In genomic region chr21:17818158-17819113, GRCh38 we compare ENCODE assay signal across 8 cellular contexts. TPM values are rescaled to one million over a fixed set of nuclear protein-coding genes. Genes with fewer than 3 reads are reported as not detected.
DNase-seq lines count a peak whose midpoint lies in the region; ATAC-seq and TF ChIP-seq lines count a peak whose summit lies in the region.

No MANE protein-coding gene starts in this region.

- H3K36me3 Mint-ChIP-seq in osteocyte (ENCODE audit: unreplicated experiment): peaks cover 15% of the 10 kb centered on the region

- peaks cover 24% of the 10 kb centered on the region for H3K79me2 ChIP-seq in PC-3 (ENCODE audit: low read length)

- peaks cover 12% of the 10 kb centered on the region for H3K4me1 Mint-ChIP-seq in osteocyte (ENCODE audit: unreplicated experiment)

- H3K9me3 ChIP-seq in PC-3 (ENCODE audit: low read length): no peaks in the 10 kb centered on the region
- no peaks in the 10 kb centered on the region for H3K9me3 ChIP-seq in upper lobe of right lung

- H3K9me3 Mint-ChIP-seq in osteocyte (ENCODE audit: unreplicated experiment): no peaks in the 10 kb centered on the region

- intact Hi-C loops in PC-3 (cut with micrococcal nuclease) (loop anchor here (1.0 to 10.0 kb wide), 3 partner anchors 50 to 207 kb away; no protein-coding TSS in a partner anchor), upper lobe of right lung (cut with DNase I) (no loop called here)

- CTCF ChIA-PET in AG04449 (lab: Yijun Ruan, JAX) (interaction anchor here (0.7 to 1.2 kb wide), 2 partner anchors 9 to 83 kb away, joined by 3 to 5 read pairs; no protein-coding TSS in a partner anchor), PC-3 (lab: Charles Lee) (no interaction called here)

- H3K27ac ChIP-seq in PC-3 (ENCODE audit: low read length) (no peak overlapping the region), upper lobe of right lung (peak overlapping the region; percentile 99)

- no peaks in the 10 kb centered on the region for H3K9me2 ChIP-seq in PC-3 (replicated peaks; ENCODE audit: low read length)

- peaks cover 17% of the 10 kb centered on the region for H3K4me1 ChIP-seq in PC-3 (ENCODE audit: insufficient read depth, low read length)
- peaks cover 30% of the 10 kb centered on the region for H3K4me1 ChIP-seq in upper lobe of right lung

- peak overlapping the region; percentile 85 for H3K4me2 ChIP-seq in PC-3 (ENCODE audit: low read length)

- peak overlapping the region; percentile 75 for H2AFZ ChIP-seq in PC-3 (ENCODE audit: low read length)

- no peaks in the 10 kb centered on the region for H3F3A ChIP-seq in PC-3 (ENCODE audit: low read length, unreplicated experiment)

- peak overlapping the region; percentile 78 for H3K9ac ChIP-seq in PC-3 (ENCODE audit: low read length)

- no peak for TF ChIP-seq CTCF in AG04449 (IDR thresholded peaks at IDR 0.05; ENCODE audit: insufficient read depth, low read length, missing control alignments)
- TF ChIP-seq CTCF in PC-3 (conservative IDR thresholded peaks at IDR 0.05; ENCODE audit: low read depth, low read length): no peak
- TF ChIP-seq CTCF in osteocyte (IDR thresholded peaks at IDR 0.05): no peak
- TF ChIP-seq CTCF in upper lobe of right lung (IDR thresholded peaks at IDR 0.05): no peak

- H3K4me3 ChIP-seq in AG04449 (ENCODE audit: low read depth, low read length): peak overlapping the region; percentile 87
- peak overlapping the region; percentile 86 for H3K4me3 ChIP-seq in PC-3 (ENCODE audit: low read length)
- peak overlapping the region; percentile 96 for H3K4me3 ChIP-seq in upper lobe of right lung

- BruUV-seq in PC-3 (replicated peaks; lab: Mats Ljungman, UMichigan): TSS peak; percentile 51

- peak overlapping the region; percentile 89 for H3K4me3 Mint-ChIP-seq in osteocyte (ENCODE audit: unreplicated experiment)

- POLR2A ChIA-PET in AG04449 (lab: Yijun Ruan, JAX) (interaction anchor here (1.0 to 1.8 kb wide), 4 partner anchors 9 to 31 kb away, joined by 3 to 10 read pairs (median 4); no protein-coding TSS in a partner anchor), PC-3 (lab: Charles Lee; ENCODE audit: unreplicated experiment) (interaction anchor here (0.5 kb wide), 1 partner anchor 11 kb away, joined by 4 read pairs; no protein-coding TSS in a partner anchor)

- no peaks in the 10 kb centered on the region for H3K27me3 Mint-ChIP-seq in osteocyte (ENCODE audit: unreplicated experiment)

- DNase-seq in AG04449 (ENCODE audit: low read depth, low spot score) (no peak), PC-3 (peak; percentile 56), glomerular visceral epithelial cell (ENCODE audit: extremely low spot score) (peak; percentile 37), osteocyte (ENCODE audit: extremely low spot score, unreplicated experiment) (peak; percentile 85), upper lobe of right lung (peak; percentile 79)
- peak; percentile 80 for DNase-seq in activated effector memory CD4-positive, alpha-beta T cell treated with anti-CD3 and anti-CD28 coated beads, Interleukin-2, amount 50 U/mL, for 16 hours

- H3K27me3 ChIP-seq in PC-3 (ENCODE audit: low read length): no peaks in the 10 kb centered on the region
- H3K27me3 ChIP-seq in upper lobe of right lung: no peaks in the 10 kb centered on the region

- no peaks in the 10 kb centered on the region for H4K20me1 ChIP-seq in PC-3 (ENCODE audit: low read length)

- peak overlapping the region; percentile 82 for H3K27ac Mint-ChIP-seq in osteocyte (ENCODE audit: unreplicated experiment)

- ATAC-seq in GM18519 (IDR thresholded peaks at IDR 0.05; ENCODE audit: low FRiP score, unreplicated experiment): peak; percentile 7
- peak; percentile 11 for ATAC-seq in HG03108 (IDR thresholded peaks at IDR 0.05; ENCODE audit: unreplicated experiment)
- peak; percentile 48 for ATAC-seq in PC-3
- peak; percentile 48 for ATAC-seq in upper lobe of right lung

- H3K36me3 ChIP-seq in PC-3 (ENCODE audit: low read depth, low read length) (peaks cover 15% of the 10 kb centered on the region), upper lobe of right lung (no peaks in the 10 kb centered on the region)

RNA-seq across cellular contexts. Expression of gene C21orf91, which starts 0.7 kb away (rescaled TPM):
- total RNA-seq in PC-3 (2014; rRNA removed) (6.1 and 7.7 TPM in 2 replicates), osteocyte (13.0 TPM in 2 replicates), upper lobe of right lung (16.8 TPM)
